ENCODE assay signal across 11 cellular contexts in the genomic region with DNA sequence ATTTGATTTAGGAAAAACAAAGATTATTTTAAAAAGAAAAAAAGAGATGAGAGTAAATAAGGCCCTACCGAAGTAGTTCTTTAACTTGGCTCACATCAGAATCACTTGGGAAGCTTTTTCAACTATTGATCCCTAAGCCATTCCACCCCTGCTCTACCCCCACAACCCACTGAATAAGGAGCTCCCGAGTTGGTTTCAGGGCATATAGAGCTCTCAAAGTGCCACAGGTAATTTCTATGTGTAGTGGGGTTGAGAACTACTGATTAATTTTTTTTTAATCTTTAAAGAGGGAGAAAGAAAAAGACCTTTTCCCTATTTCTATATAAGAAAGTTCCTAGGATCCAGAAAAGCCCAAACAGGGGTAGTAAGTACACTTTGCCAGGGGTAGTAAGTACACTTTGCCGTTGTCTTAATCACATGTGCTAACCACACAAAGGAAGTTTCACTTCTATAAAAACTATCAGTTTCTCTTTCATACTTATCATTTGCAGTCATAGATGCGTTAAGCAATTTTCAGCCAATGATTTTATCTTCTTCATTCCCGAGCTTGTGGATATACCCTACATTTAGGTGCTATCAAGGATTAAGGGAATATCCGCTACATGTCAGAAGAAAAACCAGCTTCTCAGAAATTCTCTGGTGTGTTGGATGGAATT.
DNase-seq lines count a peak whose midpoint lies in the region; ATAC-seq, FAIRE-seq and TF ChIP-seq lines count a peak whose summit lies in the region.
"Had no signal": no experiment of that assay in that cellular context is flagged by ENCODE, and none has a peak within 500 bp of the region (broad histone marks: within the 10 kb centered on the region; RNA-seq: fewer than 3 reads in every experiment).

No MANE protein-coding gene starts in this region.

- H3K4me3 ChIP-seq in GM12865 (ENCODE audit: low read depth, low read length): peak overlapping the region; percentile 10; the same call in 1 of the 2 replicates
- peak overlapping the region; percentile 30 for H3K4me3 ChIP-seq in GM12878
- H3K4me3 ChIP-seq in SK-N-SH (ENCODE audit: low read depth in 2 of 2, low read length in 1 of 2): no peak overlapping the region
- no peak overlapping the region for H3K4me3 ChIP-seq in BE2C (ENCODE audit: low read depth, low read length)
- H3K4me3 ChIP-seq: heart right ventricle, skin epidermis had no signal

- H3K36me3 ChIP-seq in GM12878 (ENCODE audit: control insufficient read depth in 2 of 2, insufficient read depth in 2 of 2, low read length in 1 of 2): no peaks in the 10 kb centered on the region
- no peaks in the 10 kb centered on the region for H3K36me3 ChIP-seq in SK-N-SH (replicated peaks in 1 of 2; ENCODE audit: control insufficient read depth in 1 of 2, insufficient read depth in 2 of 2, low read length in 1 of 2)
- no peaks in the 10 kb centered on the region for H3K36me3 ChIP-seq in BE2C
- H3K36me3 ChIP-seq: heart right ventricle had no signal

- no TSS peak for BruUV-seq in GM12878 (replicated peaks; lab: Mats Ljungman, UMichigan)

- intact Hi-C loops in GM12878 (cut with micrococcal nuclease; ENCODE audit: unreplicated experiment): loop anchor here (5.0 kb wide), 1 partner anchor 43 kb away; no protein-coding TSS in a partner anchor

- H3K79me2 ChIP-seq in GM12878 (ENCODE audit: control insufficient read depth, insufficient read depth, low read length) (no peaks in the 10 kb centered on the region), SK-N-SH (ENCODE audit: insufficient read depth) (no peaks in the 10 kb centered on the region)

- H3K9ac ChIP-seq in GM12878 (ENCODE audit: control insufficient read depth, insufficient read depth, low read length): peak overlapping the region; percentile 52
- H3K9ac ChIP-seq in SK-N-SH: no peak overlapping the region

- SMC1A ChIA-PET in GM12878 (lab: Charles Lee; ENCODE audit: uncharacterized antibody, unreplicated experiment): interaction anchor here (0.7 to 7.4 kb wide), 19 partner anchors 9 to 308 kb away, joined by 3 to 145 read pairs (median 4); no protein-coding TSS in a partner anchor

- TF ChIP-seq POLR2A in GM12878 (IDR thresholded peaks at IDR 0.05; ENCODE audit: low read depth, low read length): no peak

- H3K27ac ChIP-seq in GM12878 (ENCODE audit: control insufficient read depth, insufficient read depth): peak overlapping the region; percentile 89
- H3K27ac ChIP-seq in SK-N-SH (ENCODE audit: low read depth in 2 of 2, low read length in 1 of 2): no peak overlapping the region

- H3K4me1 ChIP-seq in GM12878 (ENCODE audit: control insufficient read depth, insufficient read depth, low read length) (peaks cover 19% of the 10 kb centered on the region), SK-N-SH (ENCODE audit: control insufficient read depth in 1 of 2, insufficient read depth in 2 of 2, low read depth in 1 of 2, low read length in 1 of 2) (no peaks in the 10 kb centered on the region), BE2C (no peaks in the 10 kb centered on the region)

- POLR2A ChIA-PET in GM12878 (lab: Charles Lee) (interaction anchor here (0.9 to 6.1 kb wide), 8 partner anchors 9 to 110 kb away, joined by 4 to 64 read pairs (median 8); no protein-coding TSS in a partner anchor), SK-N-SH (lab: Yijun Ruan, JAX) (no interaction called here)

- FAIRE-seq in GM12878 (lab: Jason Lieb, UNC) (no peak), urothelium cell line (lab: Jason Lieb, UNC) (no peak)

- H3F3A ChIP-seq in SK-N-SH (replicated peaks; ENCODE audit: insufficient read depth): no peaks in the 10 kb centered on the region

- RAD21 ChIA-PET in GM12878 (lab: Charles Lee; ENCODE audit: unreplicated experiment): interaction anchor here (0.6 to 6.2 kb wide), 13 partner anchors 11 to 220 kb away, joined by 3 to 71 read pairs (median 4); no protein-coding TSS in a partner anchor

- H2AFZ ChIP-seq in GM12878 (ENCODE audit: control insufficient read depth, low read depth, low read length): peak overlapping the region; percentile 67
- no peak overlapping the region for H2AFZ ChIP-seq in SK-N-SH (ENCODE audit: low read depth)

- H3K9me3 ChIP-seq in GM12878 (replicated peaks; ENCODE audit: control insufficient read depth, insufficient read depth, low read length) (peaks cover 8% of the 10 kb centered on the region; the same call in 2 of the 3 replicates), SK-N-SH (no peaks in the 10 kb centered on the region), BE2C (no peaks in the 10 kb centered on the region)
- H3K9me3 ChIP-seq: heart right ventricle had no signal

- WGBS in GM12878 (ENCODE audit: insufficient coverage, insufficient replicate concordance, low lambda C conversion rate, missing lambda C conversion rate): 23% methylated on average over 6 of the region's 6 CpGs
- 56% methylated on average over 6 of the region's 6 CpGs for WGBS in SK-N-SH (ENCODE audit: low lambda C conversion rate)

- H3K9me2 ChIP-seq in SK-N-SH: no peaks in the 10 kb centered on the region

- in situ Hi-C loops in GM12878 (cut with MboI): no loop called here

- DNase-seq in GM12865 (ENCODE audit: low read depth) (peak; percentile 67), GM12878 (ENCODE audit: low read depth, low spot score) (peak; percentile 67), NCI-H2107 (lab: John Stamatoyannopoulos, UW) (no peak), SK-N-SH (no peak), BE2C (no peak), urothelium cell line (ENCODE audit: low spot score) (no peak)
- DNase-seq: activated effector memory CD4-positive, alpha-beta T cell treated with anti-CD3 and anti-CD28 coated beads, Interleukin-2, amount 50 U/mL, for 16 hours; heart right ventricle had no signal

- H3K4me2 ChIP-seq in GM12878 (ENCODE audit: control insufficient read depth, insufficient read depth): peak overlapping the region; percentile 72
- H3K4me2 ChIP-seq in SK-N-SH: no peak overlapping the region

- TF ChIP-seq RAD21 in GM12878 (IDR thresholded peaks at IDR 0.05; ENCODE audit: insufficient read depth, low read depth, low read length): no peak
- TF ChIP-seq RAD21 in SK-N-SH (IDR thresholded peaks at IDR 0.05; ENCODE audit: low read length): no peak

- CTCF ChIA-PET in GM12878 (lab: Yijun Ruan, JAX): interaction anchor here (0.6 to 4.3 kb wide), 16 partner anchors 10 to 265 kb away, joined by 3 to 19 read pairs (median 4); no protein-coding TSS in a partner anchor
- CTCF ChIA-PET in SK-N-SH (lab: Yijun Ruan, JAX): interaction anchor here (1.1 kb wide), 1 partner anchor 10 kb away, joined by 3 read pairs; no protein-coding TSS in a partner anchor

- TF ChIP-seq EP300 in GM12878 (IDR thresholded peaks at IDR 0.05; ENCODE audit: borderline replicate concordance in 1 of 2, control insufficient read depth in 1 of 2, low read depth in 2 of 2, low read length in 2 of 2): peak; percentile 94 to 95
- TF ChIP-seq EP300 in SK-N-SH (IDR thresholded peaks at IDR 0.05; ENCODE audit: borderline replicate concordance in 1 of 2, low read depth in 1 of 2, low read length in 1 of 2): no peak

- H3K27me3 ChIP-seq in GM12878 (replicated peaks in 1 of 2; ENCODE audit: control insufficient read depth in 2 of 2, insufficient read depth in 2 of 2, low read length in 1 of 2) (no peaks in the 10 kb centered on the region; a peak in 1 of 4 replicates), SK-N-SH (ENCODE audit: insufficient read depth) (no peaks in the 10 kb centered on the region), BE2C (peaks cover 7% of the 10 kb centered on the region; the same call in 1 of the 2 replicates)
- H3K27me3 ChIP-seq: heart right ventricle had no signal

- H4K20me1 ChIP-seq in GM12878 (ENCODE audit: control insufficient read depth, insufficient read depth) (no peaks in the 10 kb centered on the region), SK-N-SH (ENCODE audit: insufficient read depth) (no peaks in the 10 kb centered on the region)

- peak; percentile 95 for ATAC-seq in GM21360 (IDR thresholded peaks at IDR 0.05; ENCODE audit: unreplicated experiment)
- ATAC-seq in HG03354 (IDR thresholded peaks at IDR 0.05; ENCODE audit: poor library complexity, severe bottlenecking, unreplicated experiment): peak; percentile 98
- peak; percentile 94 for ATAC-seq in GM12878

- TF ChIP-seq CTCF in GM12865 (IDR thresholded peaks at IDR 0.05; ENCODE audit: insufficient read depth, low read depth, low read length, missing control alignments) (no peak), GM12878 (IDR thresholded peaks at IDR 0.05 in 2 of 3, conservative IDR thresholded peaks at IDR 0.05 in 1 of 3; ENCODE audit: control insufficient read depth in 2 of 3, extremely low read depth in 1 of 3, insufficient read depth in 1 of 3, low read depth in 3 of 3, low read length in 3 of 3) (no peak), SK-N-SH (IDR thresholded peaks at IDR 0.05) (no peak), BE2C (IDR thresholded peaks at IDR 0.05; ENCODE audit: low read depth, low read length) (no peak)

TF ChIP-seq in GM12878, 131 proteins besides CTCF, POLR2A, EP300 and RAD21 (continues in another document):
- TF ChIP-seq KLF5 (IDR thresholded peaks at IDR 0.05; ENCODE audit: partially characterized antibody) (no peak), SIX5 (IDR thresholded peaks at IDR 0.05; ENCODE audit: low read depth, low read length, severe bottlenecking) (no peak), ZBED1 (IDR thresholded peaks at IDR 0.05; ENCODE audit: borderline replicate concordance) (no peak)
- TF ChIP-seq, protein P1, sequence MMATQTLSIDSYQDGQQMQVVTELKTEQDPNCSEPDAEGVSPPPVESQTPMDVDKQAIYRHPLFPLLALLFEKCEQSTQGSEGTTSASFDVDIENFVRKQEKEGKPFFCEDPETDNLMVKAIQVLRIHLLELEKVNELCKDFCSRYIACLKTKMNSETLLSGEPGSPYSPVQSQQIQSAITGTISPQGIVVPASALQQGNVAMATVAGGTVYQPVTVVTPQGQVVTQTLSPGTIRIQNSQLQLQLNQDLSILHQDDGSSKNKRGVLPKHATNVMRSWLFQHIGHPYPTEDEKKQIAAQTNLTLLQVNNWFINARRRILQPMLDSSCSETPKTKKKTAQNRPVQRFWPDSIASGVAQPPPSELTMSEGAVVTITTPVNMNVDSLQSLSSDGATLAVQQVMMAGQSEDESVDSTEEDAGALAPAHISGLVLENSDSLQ (IDR thresholded peaks at IDR 0.05): no peak

TF ChIP-seq in SK-N-SH, 30 proteins besides CTCF, POLR2A, EP300 and RAD21 (continues in another document):
- no peak for TF ChIP-seq GATA2 (CRISPR knock-in tag; IDR thresholded peaks at IDR 0.05)
- TF ChIP-seq, protein P2, sequence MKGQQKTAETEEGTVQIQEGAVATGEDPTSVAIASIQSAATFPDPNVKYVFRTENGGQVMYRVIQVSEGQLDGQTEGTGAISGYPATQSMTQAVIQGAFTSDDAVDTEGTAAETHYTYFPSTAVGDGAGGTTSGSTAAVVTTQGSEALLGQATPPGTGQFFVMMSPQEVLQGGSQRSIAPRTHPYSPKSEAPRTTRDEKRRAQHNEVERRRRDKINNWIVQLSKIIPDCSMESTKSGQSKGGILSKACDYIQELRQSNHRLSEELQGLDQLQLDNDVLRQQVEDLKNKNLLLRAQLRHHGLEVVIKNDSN (IDR thresholded peaks at IDR 0.05; ENCODE audit: borderline replicate concordance, low read depth): no peak
- TF ChIP-seq FOSL2 (IDR thresholded peaks at IDR 0.05; ENCODE audit: borderline replicate concordance, low read depth): no peak
- no peak for TF ChIP-seq ELF1 (IDR thresholded peaks at IDR 0.05)
- no peak for TF ChIP-seq RXRA (IDR thresholded peaks at IDR 0.05; ENCODE audit: borderline replicate concordance, low read depth)
- TF ChIP-seq MEF2A (IDR thresholded peaks at IDR 0.05; ENCODE audit: borderline replicate concordance, low read depth): no peak

Comparison
In these comparisons a context has a peak if more than half of its experiments do, and no peak if none do; other contexts are left out.
1. DNase-seq: peak in GM12865 (single experiment) and GM12878 (single experiment); none in NCI-H2107 (single experiment), SK-N-SH (single experiment), BE2C (single experiment) and urothelium cell line (single experiment).
2. H3K4me3 ChIP-seq: peak in GM12865 (single experiment) and GM12878 (single experiment); none in SK-N-SH (0 of 2) and BE2C (single experiment).
3. Peak in every context shown above with its lines, with median percentiles within 50 percentile points of each other: ATAC-seq.